13 cellular contexts compared by ENCODE assay signal in genomic region chr17:6713918-6714271, GRCh38. TPM values are rescaled to one million over a fixed set of nuclear protein-coding genes. Genes with fewer than 3 reads are reported as not detected.
DNase-seq lines count a peak whose midpoint lies in the region; ATAC-seq and TF ChIP-seq lines count a peak whose summit lies in the region.
"Had no signal": no experiment of that assay in that cellular context is flagged by ENCODE, and none has a peak within 500 bp of the region (broad histone marks: within the 10 kb centered on the region; RNA-seq: fewer than 3 reads in every experiment).

No MANE protein-coding gene starts in this region.

- no peak overlapping the region for H2AFZ ChIP-seq in osteoblast (ENCODE audit: low read length)

- intact Hi-C loops in esophagus squamous epithelium (cut with DNase I) (no loop called here), posterior vena cava (cut with DNase I) (no loop called here)

- H3K4me1 ChIP-seq in BLaER1 treated with 17β-estradiol and CSF1 and Interleukin-3, amounts not matched to agents 10 nM and 100 nM = peaks cover 20 to 31% (median 25%) of the 10 kb centered on the region in 10 experiments
- H3K4me1 ChIP-seq in esophagus squamous epithelium (peaks cover 12 to 37% (median 21%) of the 10 kb centered on the region in 3 donors), osteoblast (ENCODE audit: insufficient read depth, low read length) (no peaks in the 10 kb centered on the region)

- peaks cover 0 to 14% (median 0%) of the 10 kb centered on the region in 11 experiments; a peak in 4 of 22 replicates for H4K20me1 ChIP-seq in BLaER1 treated with 17β-estradiol and CSF1 and Interleukin-3, amounts not matched to agents 10 nM and 100 nM
- H4K20me1 ChIP-seq in osteoblast (ENCODE audit: insufficient read depth, low read length) = no peaks in the 10 kb centered on the region

- no peak for TF ChIP-seq POLR2A in esophagus squamous epithelium (IDR thresholded peaks at IDR 0.05)

- peaks cover 25 to 32% (median 27%) of the 10 kb centered on the region in 11 experiments for H3K27me3 ChIP-seq in BLaER1 treated with 17β-estradiol and CSF1 and Interleukin-3, amounts not matched to agents 10 nM and 100 nM
- H3K27me3 ChIP-seq in esophagus squamous epithelium = peaks cover 0 to 50% (median 3%) of the 10 kb centered on the region in 4 donors
- H3K27me3 ChIP-seq in osteoblast (ENCODE audit: insufficient read depth, low read length) = peaks cover 37% of the 10 kb centered on the region

- peak overlapping the region in 10 of 11 experiments; percentile 76 to 92 (median 86); a peak in 17 of 22 replicates for H3K4me2 ChIP-seq in BLaER1 treated with 17β-estradiol and CSF1 and Interleukin-3, amounts not matched to agents 10 nM and 100 nM
- no peak overlapping the region for H3K4me2 ChIP-seq in osteoblast (ENCODE audit: insufficient read depth, low read length)

- H3K9ac ChIP-seq in BLaER1 treated with 17β-estradiol and CSF1 and Interleukin-3, amounts not matched to agents 10 nM and 100 nM = 0 out of 22 replicates have a peak overlapping the region, but pooled peaks of 1 of the 11 experiments have one; percentile 39

- no peaks in the 10 kb centered on the region for H3K36me3 Mint-ChIP-seq in IgD-negative memory B cell

- peaks cover 0 to 12% (median 0%) of the 10 kb centered on the region in 3 donors for H3K9me3 Mint-ChIP-seq in IgD-negative memory B cell

- peaks cover 9 to 26% (median 19%) of the 10 kb centered on the region in 11 experiments; a peak in 17 of 22 replicates for H3K9me3 ChIP-seq in BLaER1 treated with 17β-estradiol and CSF1 and Interleukin-3, amounts not matched to agents 10 nM and 100 nM (replicated peaks in 1 of 11)
- H3K9me3 ChIP-seq in esophagus squamous epithelium (peaks cover 0 to 10% (median 0%) of the 10 kb centered on the region in 3 donors), osteoblast (ENCODE audit: low read depth, low read length) (no peaks in the 10 kb centered on the region)

- H3K36me3 ChIP-seq in BLaER1 treated with 17β-estradiol and CSF1 and Interleukin-3, amounts not matched to agents 10 nM and 100 nM = no peaks in the 10 kb centered on the region
- H3K36me3 ChIP-seq in esophagus squamous epithelium (no peaks in the 10 kb centered on the region), osteoblast (ENCODE audit: insufficient read depth, low read length) (no peaks in the 10 kb centered on the region)

- ATAC-seq in GM19351 (IDR thresholded peaks at IDR 0.05; ENCODE audit: unreplicated experiment) = no peak

- H3K4me1 Mint-ChIP-seq in IgD-negative memory B cell = peaks cover 0 to 9% (median 8%) of the 10 kb centered on the region in 3 donors

- no peak for TF ChIP-seq CTCF in esophagus squamous epithelium (IDR thresholded peaks at IDR 0.05)
- no peak for TF ChIP-seq CTCF in osteoblast (IDR thresholded peaks at IDR 0.05; ENCODE audit: extremely low read depth, low read depth, low read length)

- no peak overlapping the region for H3K27ac Mint-ChIP-seq in IgD-negative memory B cell

- no peaks in the 10 kb centered on the region for H3K79me2 ChIP-seq in osteoblast (ENCODE audit: insufficient read depth, low read length)

- peak overlapping the region in 2 of 10 experiments; percentile 56 to 65; a peak in 2 of 20 replicates for H3K4me3 ChIP-seq in BLaER1 treated with 17β-estradiol and CSF1 and Interleukin-3, amounts not matched to agents 10 nM and 100 nM
- H3K4me3 ChIP-seq in esophagus squamous epithelium = peak overlapping the region in 3 of 4 donors; percentile 23 to 57 (median 46)
- H3K4me3 ChIP-seq in osteoblast (ENCODE audit: insufficient read depth, low read length) = no peak overlapping the region

- no peak overlapping the region for H3K27ac ChIP-seq in BLaER1 treated with 17β-estradiol and CSF1 and Interleukin-3, amounts not matched to agents 10 nM and 100 nM
- H3K27ac ChIP-seq in esophagus squamous epithelium (no peak overlapping the region), osteoblast (ENCODE audit: low read depth, low read length) (no peak overlapping the region)

- H3K27me3 Mint-ChIP-seq in IgD-negative memory B cell = peaks cover 28% of the 10 kb centered on the region

- WGBS in esophagus squamous epithelium, 2 donors = 51 to 52% methylated on average over 4 to 12 of the region's 29 CpGs

- H3K4me3 Mint-ChIP-seq in IgD-negative memory B cell = peak overlapping the region in 3 of 4 donors; percentile 62 to 87 (median 70)

- DNase-seq in esophagus squamous epithelium (lab: John Stamatoyannopoulos, UW) (no peak), osteoblast (ENCODE audit: insufficient read length, low spot score, missing footprints) (peak; percentile 36), NCI-H1694 (lab: John Stamatoyannopoulos, UW) (no peak), posterior vena cava (ENCODE audit: low spot score) (no peak), HuH-7.5 (ENCODE audit: low spot score) (no peak)
- DNase-seq: activated CD4-positive, alpha-beta T cell treated with anti-CD3 and anti-CD28 coated beads for 4 hours; foreskin melanocyte; NCI-H446; stimulated activated CD4-positive, alpha-beta T cell treated with anti-CD3 and anti-CD28 coated beads, Interleukin-4, amount 100 ng/mL, for 24 hours had no signal

RNA-seq across cellular contexts. Expression of gene SLC13A5, which starts 0.7 kb away (rescaled TPM):
- polyA plus RNA-seq in IgD-negative memory B cell = 0.30 TPM
- total RNA-seq in esophagus squamous epithelium (1 to 10 TPM in 2 of 4 donors, under 1 TPM in 2; 0.29 to 2.3 (median 1.3) TPM), osteoblast (not detected in 2 replicates), posterior vena cava (under 1 TPM in 1 of 2 donors, not detected in 1; 0.10 TPM)
- total RNA-seq: urinary bladder had no signal

RNA-seq across cellular contexts. Expression of gene XAF1, which starts 42.0 kb away (rescaled TPM):
- polyA plus RNA-seq in IgD-negative memory B cell = 76.2 TPM
- total RNA-seq in esophagus squamous epithelium (10 to 100 TPM in 3 of 4 donors, 1 to 10 TPM in 1; 6.9 to 24.0 (median 15.5) TPM), osteoblast (36.2 and 48.5 TPM in 2 replicates), posterior vena cava (10 to 100 TPM; 33.1 to 51.5 TPM)
